In the genomic region with DNA sequence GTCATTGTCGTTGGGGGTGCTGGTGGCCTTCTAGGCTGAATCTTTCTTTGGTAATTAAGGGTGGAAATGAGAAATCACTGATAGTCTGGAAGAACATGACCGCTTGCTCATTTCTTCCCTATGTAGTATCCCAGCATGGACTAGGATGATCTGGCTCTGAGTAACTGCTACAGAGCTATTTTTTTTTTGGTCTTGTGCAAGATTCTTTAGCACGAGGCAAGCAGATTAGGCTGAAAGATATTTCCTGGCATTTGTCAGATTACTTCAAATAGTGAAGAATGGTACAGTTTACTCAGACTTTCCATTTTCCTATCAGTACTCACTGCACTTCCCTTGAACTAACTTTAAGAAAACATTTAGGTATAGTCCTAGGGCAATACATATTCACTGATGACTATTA, we compare ENCODE assay signal across 15 cellular contexts.
DNase-seq lines count a peak whose midpoint lies in the region; ATAC-seq and TF ChIP-seq lines count a peak whose summit lies in the region.
"Had no signal": no experiment of that assay in that cellular context is flagged by ENCODE, and none has a peak within 500 bp of the region (broad histone marks: within the 10 kb centered on the region; RNA-seq: fewer than 3 reads in every experiment).

No MANE protein-coding gene starts in this region.

- intact Hi-C loops in right lobe of liver (cut with DNase I): no loop called here

- H3K27me3 ChIP-seq in mesenchymal stem cell (ENCODE audit: control insufficient read depth in 1 of 2, insufficient read depth in 1 of 2, low read length in 2 of 2) (no peaks in the 10 kb centered on the region), right lobe of liver (no peaks in the 10 kb centered on the region)

- no peak overlapping the region for H2BK12ac ChIP-seq in mesenchymal stem cell (ENCODE audit: low read length in 2 of 2)

- H3K23ac ChIP-seq in mesenchymal stem cell (ENCODE audit: low read length in 2 of 2): no peak overlapping the region

- no peaks in the 10 kb centered on the region for H3K9me3 ChIP-seq in mesenchymal stem cell (ENCODE audit: control insufficient read depth, low read length)
- no peaks in the 10 kb centered on the region for H3K9me3 ChIP-seq in right lobe of liver

- H3K14ac ChIP-seq in mesenchymal stem cell (ENCODE audit: low read length in 2 of 2): no peak overlapping the region

- no peak overlapping the region for H4K91ac ChIP-seq in mesenchymal stem cell (ENCODE audit: low read length)

- H3K4me1 ChIP-seq in mesenchymal stem cell (ENCODE audit: control insufficient read depth, insufficient read depth, low read depth, low read length): peaks cover 3% of the 10 kb centered on the region
- no peaks in the 10 kb centered on the region for H3K4me1 ChIP-seq in right lobe of liver

- H2BK120ac ChIP-seq in mesenchymal stem cell (ENCODE audit: low read depth, low read length): no peak overlapping the region

- H2AFZ ChIP-seq in mesenchymal stem cell (ENCODE audit: low read depth, low read length): no peak overlapping the region

- TF ChIP-seq CTCF in AG10803 (conservative IDR thresholded peaks at IDR 0.05; ENCODE audit: low read length) (no peak), choroid plexus epithelial cell (conservative IDR thresholded peaks at IDR 0.05; ENCODE audit: low read depth, low read length) (no peak), right lobe of liver (IDR thresholded peaks at IDR 0.05) (no peak)

- H3K4ac ChIP-seq in mesenchymal stem cell (ENCODE audit: low read depth in 1 of 2, low read length in 2 of 2): no peak overlapping the region

- no peak overlapping the region for H3K27ac ChIP-seq in mesenchymal stem cell (ENCODE audit: low read length, poor library complexity, severe bottlenecking)
- H3K27ac ChIP-seq in right lobe of liver: no peak overlapping the region

- ATAC-seq in right lobe of liver: no peak
- ATAC-seq: stimulated activated effector memory CD8-positive, alpha-beta T cell treated with anti-CD3 and anti-CD28 coated beads, Interleukin-12 subunit alpha, Interleukin-12 subunit beta, amount 100 ng/mL, for 72 hours; WTC11 had no signal

- H3K36me3 ChIP-seq in mesenchymal stem cell (ENCODE audit: control insufficient read depth in 1 of 2, insufficient read depth in 2 of 2, low read depth in 1 of 2, low read length in 2 of 2) (no peaks in the 10 kb centered on the region), right lobe of liver (no peaks in the 10 kb centered on the region)

- H2BK15ac ChIP-seq in mesenchymal stem cell (ENCODE audit: low read depth, poor library complexity, severe bottlenecking): no peak overlapping the region

- no peak overlapping the region for H3K4me2 ChIP-seq in mesenchymal stem cell (ENCODE audit: low read length, poor library complexity, severe bottlenecking)

- H3K79me1 ChIP-seq in mesenchymal stem cell (replicated peaks; ENCODE audit: low read length, poor library complexity, severe bottlenecking): no peaks in the 10 kb centered on the region

- no peak overlapping the region for H4K8ac ChIP-seq in mesenchymal stem cell (ENCODE audit: low read length)

- DNase-seq in AG10803 (ENCODE audit: low read depth) (peak; percentile 86), LHCN-M2 (ENCODE audit: low read depth) (peak; percentile 92), choroid plexus epithelial cell (ENCODE audit: low read depth) (peak; percentile 84), mesenchymal stem cell (peak; percentile 93), OCI-M1 (lab: John Stamatoyannopoulos, UW) (no peak), iPS-NIHi11 (ENCODE audit: low spot score) (no peak), right lobe of liver (no peak)
- DNase-seq in stimulated activated CD4-positive, alpha-beta T cell treated with anti-CD3 and anti-CD28 coated beads, Interleukin-4, amount 100 ng/mL, for 4 hours: no peak
- DNase-seq: amniotic stem cell; effector CD4-positive, alpha-beta T cell; NCI-H1694 treated with DMSO at 0.1 percent for 48 hours; NCI-H774; stimulated activated CD4-positive, alpha-beta T cell treated with anti-CD3 and anti-CD28 coated beads, Interleukin-1b, Interleukin-23, amount 100 ng/mL, for 48 hours had no signal

- TF ChIP-seq POLR2A in right lobe of liver (IDR thresholded peaks at IDR 0.05): no peak

- peak overlapping the region; percentile 77 for H3K9ac ChIP-seq in mesenchymal stem cell (ENCODE audit: low read length)

- no peak overlapping the region for H2AK5ac ChIP-seq in mesenchymal stem cell (ENCODE audit: low read length, severe bottlenecking)

- no peak overlapping the region for H2BK5ac ChIP-seq in mesenchymal stem cell (ENCODE audit: low read depth, low read length, poor library complexity, severe bottlenecking)

- WGBS in mesenchymal stem cell: 20% methylated on average over 1 of the region's 3 CpGs
- 36% methylated on average over 3 of the region's 3 CpGs for WGBS in right lobe of liver (ENCODE audit: insufficient coverage, low coverage, low lambda C conversion rate, missing lambda C conversion rate)

- no peak overlapping the region for H3K18ac ChIP-seq in mesenchymal stem cell (ENCODE audit: low read depth in 1 of 2, low read length in 2 of 2)

- H3K4me3 ChIP-seq in AG10803 (ENCODE audit: low read length) (no peak overlapping the region), choroid plexus epithelial cell (ENCODE audit: low read depth, low read length) (no peak overlapping the region), mesenchymal stem cell (ENCODE audit: insufficient read depth in 1 of 2, low read depth in 1 of 2, low read length in 2 of 2) (no peak overlapping the region), right lobe of liver (no peak overlapping the region)

Comparison
In these comparisons a context has a peak if more than half of its experiments do, and no peak if none do; other contexts are left out.
1. DNase-seq: peak in AG10803 (single experiment), LHCN-M2 (single experiment), choroid plexus epithelial cell (single experiment) and mesenchymal stem cell (single experiment); none in OCI-M1 (single experiment), stimulated activated CD4-positive, alpha-beta T cell treated with anti-CD3 and anti-CD28 coated beads, Interleukin-4, amount 100 ng/mL, for 4 hours (0 of 2), iPS-NIHi11 (single experiment) and right lobe of liver (0 of 3).